29 cellular contexts compared by ENCODE assay signal in genomic region chr5:59320420-59320819, GRCh38.
"Had no signal": no experiment of that assay in that cellular context is flagged by ENCODE, and none has a peak within 500 bp of the region (broad histone marks: within the 10 kb centered on the region; RNA-seq: fewer than 3 reads in every experiment).

No MANE protein-coding gene starts in this region.

- H3K4me1 Mint-ChIP-seq: naive thymus-derived CD4-positive, alpha-beta T cell; stimulated activated effector memory CD8-positive, alpha-beta T cell treated with anti-CD3 and anti-CD28 coated beads, Interleukin-12 subunit alpha, Interleukin-12 subunit beta, amount 100 ng/mL, for 72 hours had no signal

- H3K9me3 ChIP-seq: ovary, psoas muscle, right lobe of liver, spleen, stomach, thoracic aorta, thyroid gland, tibial nerve, upper lobe of right lung, uterus had no signal

- H3K9me3 Mint-ChIP-seq: naive thymus-derived CD4-positive, alpha-beta T cell; natural killer cell; nephron progenitor cell; neural progenitor cell; stimulated activated effector memory CD8-positive, alpha-beta T cell treated with anti-CD3 and anti-CD28 coated beads, Interleukin-12 subunit alpha, Interleukin-12 subunit beta, amount 100 ng/mL, for 72 hours; stimulated activated naive CD8-positive, alpha-beta T cell treated with anti-CD3 and anti-CD28 coated beads, Interleukin-15, Interleukin-2, amounts not matched to agents 100 ng/mL and 50 ng/mL, for 24 hours; type B pancreatic cell had no signal

- H3K27me3 ChIP-seq: neural progenitor cell, ovary, right lobe of liver, spleen, stomach, thyroid gland, tibial nerve, upper lobe of right lung, uterus had no signal

- H3K27ac Mint-ChIP-seq: naive thymus-derived CD4-positive, alpha-beta T cell; natural killer cell; neural progenitor cell; progenitor cell of endocrine pancreas; stimulated activated effector memory CD8-positive, alpha-beta T cell treated with anti-CD3 and anti-CD28 coated beads, Interleukin-12 subunit alpha, Interleukin-12 subunit beta, amount 100 ng/mL, for 72 hours; stimulated activated naive B cell treated with anti-CD40 and anti-IgM and Interleukin-4, amounts not matched to agents 10 μg/mL and 1 μg/mL and 100 μg/mL, for 72 hours; stimulated activated naive CD8-positive, alpha-beta T cell treated with anti-CD3 and anti-CD28 coated beads, Interleukin-15, Interleukin-2, amounts not matched to agents 100 ng/mL and 50 ng/mL, for 24 hours; type B pancreatic cell had no signal

- H3K36me3 ChIP-seq: neural progenitor cell, ovary, right lobe of liver, spleen, stomach, thoracic aorta, thyroid gland, tibial nerve, upper lobe of right lung, uterus had no signal

- H3K4me1 ChIP-seq: parathyroid adenoma, right lobe of liver, spleen, uterus had no signal

- DNase-seq: naive thymus-derived CD4-positive, alpha-beta T cell; natural killer cell; nephron progenitor cell; occipital lobe; ovary; posterior cingulate gyrus; psoas muscle; right cardiac atrium; right lobe of liver; spleen; stimulated activated CD4-positive, alpha-beta T cell treated with anti-CD3 and anti-CD28 coated beads, Interleukin-12 subunit alpha, Interleukin-12 subunit beta, amount 100 ng/mL, for 4 hours; stimulated activated CD4-positive, alpha-beta T cell treated with anti-CD3 and anti-CD28 coated beads, Interleukin-1b, Interleukin-23, amount 100 ng/mL, for 48 hours; stimulated activated CD4-positive, alpha-beta T cell treated with anti-CD3 and anti-CD28 coated beads, Interleukin-4, amount 100 ng/mL, for 24 hours; stimulated activated naive B cell treated with anti-CD40 and anti-IgM and Interleukin-4, amounts not matched to agents 10 μg/mL and 1 μg/mL and 100 μg/mL, for 72 hours; stimulated activated naive CD4-positive, alpha-beta T cell treated with Interleukin-2 at 50 U/mL for 16 hours; stomach; thyroid gland; upper lobe of right lung; uterus had no signal

- H3K4me3 Mint-ChIP-seq: naive thymus-derived CD4-positive, alpha-beta T cell; natural killer cell; nephron progenitor cell; neural progenitor cell; stimulated activated effector memory CD8-positive, alpha-beta T cell treated with anti-CD3 and anti-CD28 coated beads, Interleukin-12 subunit alpha, Interleukin-12 subunit beta, amount 100 ng/mL, for 72 hours; stimulated activated naive B cell treated with anti-CD40 and anti-IgM and Interleukin-4, amounts not matched to agents 10 μg/mL and 1 μg/mL and 100 μg/mL, for 72 hours; stimulated activated naive CD8-positive, alpha-beta T cell treated with anti-CD3 and anti-CD28 coated beads, Interleukin-15, Interleukin-2, amounts not matched to agents 100 ng/mL and 50 ng/mL, for 24 hours; type B pancreatic cell had no signal

- H3K36me3 Mint-ChIP-seq: naive thymus-derived CD4-positive, alpha-beta T cell; natural killer cell; stimulated activated effector memory CD8-positive, alpha-beta T cell treated with anti-CD3 and anti-CD28 coated beads, Interleukin-12 subunit alpha, Interleukin-12 subunit beta, amount 100 ng/mL, for 72 hours; stimulated activated naive B cell treated with anti-CD40 and anti-IgM and Interleukin-4, amounts not matched to agents 10 μg/mL and 1 μg/mL and 100 μg/mL, for 72 hours; type B pancreatic cell had no signal

- H3K27me3 Mint-ChIP-seq: progenitor cell of endocrine pancreas; stimulated activated naive B cell treated with anti-CD40 and anti-IgM and Interleukin-4, amounts not matched to agents 10 μg/mL and 1 μg/mL and 100 μg/mL, for 72 hours; type B pancreatic cell had no signal

- H3K4me3 ChIP-seq: neural progenitor cell, ovary, psoas muscle, right lobe of liver, skin epidermis, smooth muscle cell, spleen, stomach, thoracic aorta, thyroid gland, tibial nerve, upper lobe of right lung, uterus had no signal

- H3K27ac ChIP-seq: neural progenitor cell, ovary, parathyroid adenoma, right lobe of liver, skin epidermis, spleen, stomach, thoracic aorta, thyroid gland, tibial nerve, upper lobe of right lung, uterus had no signal
